24 cellular contexts compared by ENCODE assay signal in genomic region chr12:527241-527640, GRCh38.
"Had no signal": no experiment of that assay in that cellular context is flagged by ENCODE, and none has a peak within 500 bp of the region (broad histone marks: within the 10 kb centered on the region; RNA-seq: fewer than 3 reads in every experiment).

No MANE protein-coding gene starts in this region.

- H3K4me2 ChIP-seq: hepatocyte had no signal

- H3K9me3 ChIP-seq: testis had no signal

- DNase-seq: activated CD4-positive, alpha-beta T cell treated with anti-CD3 and anti-CD28 coated beads, Interleukin-2, amount 50 U/mL, for 4 hours; activated CD8-positive, alpha-beta memory T cell treated with anti-CD3 and anti-CD28 coated beads for 24 hours; activated CD8-positive, alpha-beta memory T cell treated with anti-CD3 and anti-CD28 coated beads, Interleukin-2, amount 50 U/mL, for 48 hours; activated naive CD4-positive, alpha-beta T cell; activated naive CD8-positive, alpha-beta T cell treated with anti-CD3 and anti-CD28 coated beads for 36 hours; activated T-cell treated with anti-CD3 and anti-CD28 coated beads, Interleukin-2, amount 50 U/mL, for 4 hours; central memory CD4-positive, alpha-beta T cell; dorsolateral prefrontal cortex; effector memory CD8-positive, alpha-beta T cell; glutamatergic neuron; immature natural killer cell; kidney glomerular epithelial cell; left ventricle myocardium inferior; mammary epithelial cell; spleen; stimulated activated CD4-positive, alpha-beta T cell treated with anti-CD3 and anti-CD28 coated beads, Interleukin-4, amount 100 ng/mL, for 1 hour; stimulated activated naive CD4-positive, alpha-beta T cell; testis; trophoblast cell; uterus had no signal

- H3K27me3 ChIP-seq: dorsolateral prefrontal cortex, esophagus muscularis mucosa, hepatocyte, right atrium auricular region, spleen, testis, uterus had no signal

- H3K79me2 ChIP-seq: hepatocyte had no signal

- H3K36me3 ChIP-seq: esophagus muscularis mucosa, left ventricle myocardium inferior, right atrium auricular region, spleen, uterus had no signal

- H2AFZ ChIP-seq: hepatocyte had no signal

- H3K4me3 ChIP-seq: dorsolateral prefrontal cortex, esophagus muscularis mucosa, hepatocyte, left ventricle myocardium inferior, right atrium auricular region, spleen, testis, uterus had no signal

- H3K27ac ChIP-seq: dorsolateral prefrontal cortex, esophagus muscularis mucosa, hepatocyte, left ventricle myocardium inferior, right atrium auricular region, spleen, testis, uterus had no signal

- H3K4me1 ChIP-seq: testis, uterus had no signal

- ATAC-seq: activated T-cell treated with anti-CD3 and anti-CD28 coated beads, Interleukin-2, amount 50 U/mL, for 4 hours; effector memory CD8-positive, alpha-beta T cell; WTC11 had no signal
